21 cellular contexts compared by ENCODE assay signal in the genomic region with DNA sequence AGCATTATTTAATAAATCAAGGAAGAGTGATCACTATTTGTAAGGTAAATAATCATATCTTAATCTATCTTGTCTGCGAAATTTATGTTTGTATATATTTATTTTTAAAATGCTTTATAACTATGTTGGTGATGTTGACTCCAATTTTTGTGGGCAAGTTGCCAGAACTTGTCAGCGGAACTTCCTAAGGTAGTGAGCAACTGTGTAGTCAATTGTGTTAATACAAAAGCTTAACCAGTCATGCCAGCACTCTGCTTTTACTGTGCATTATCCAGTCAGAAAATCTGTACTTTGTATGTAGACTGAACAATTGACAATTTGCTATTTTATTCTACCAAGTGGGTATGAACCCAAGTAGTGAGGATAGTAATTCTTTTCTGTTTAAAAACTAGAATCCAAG.
"Had no signal": no experiment of that assay in that cellular context is flagged by ENCODE, and none has a peak within 500 bp of the region (broad histone marks: within the 10 kb centered on the region; RNA-seq: fewer than 3 reads in every experiment).

No MANE protein-coding gene starts in this region.

- ATAC-seq: activated CD8-positive, alpha-beta T cell treated with anti-CD3 and anti-CD28 coated beads, Interleukin-2, amount 10 ng/mL, durations not matched to agents 7 days and 5 days; activated naive CD8-positive, alpha-beta T cell treated with anti-CD3 and anti-CD28 coated beads, Interleukin-2, amount 50 U/mL, for 24 hours; body of pancreas; left lobe of liver; lower lobe of right lung; naive thymus-derived CD4-positive, alpha-beta T cell; stimulated activated memory B cell treated with anti-CD40 and anti-IgM and Interleukin-4, amounts not matched to agents 10 μg/mL and 1 μg/mL and 100 μg/mL, for 72 hours had no signal

- DNase-seq: activated CD4-positive, alpha-beta T cell treated with anti-CD3 and anti-CD28 coated beads for 1 hour; activated CD4-positive, alpha-beta T cell treated with anti-CD3 and anti-CD28 coated beads, Interleukin-2, amount 50 U/mL, for 1 hour; activated CD8-positive, alpha-beta T cell treated with anti-CD3 and anti-CD28 coated beads, Interleukin-2, amount 10 ng/mL, durations not matched to agents 7 days and 5 days; activated gamma-delta T cell; activated naive CD4-positive, alpha-beta T cell treated with anti-CD3 and anti-CD28 coated beads, Interleukin-2, amount 50 U/mL, for 16 hours; activated naive CD8-positive, alpha-beta T cell treated with anti-CD3 and anti-CD28 coated beads, Interleukin-2, amount 50 U/mL, for 24 hours; anterior cingulate cortex; effector CD4-positive, alpha-beta T cell; kidney; lower lobe of right lung; naive thymus-derived CD4-positive, alpha-beta T cell; occipital lobe; sigmoid colon; stimulated activated CD4-positive, alpha-beta T cell treated with anti-CD3 and anti-CD28 coated beads, Interleukin-15, amount 100 ng/mL, for 24 hours; stomach; transverse colon; uterus; WERI-Rb-1 had no signal
